In genomic region chr15:63559753-63560152, GRCh38 we compare ENCODE assay signal across 19 cellular contexts. TPM values are rescaled to one million over a fixed set of nuclear protein-coding genes. Genes with fewer than 3 reads are reported as not detected.
A peak's percentile ranks its signal among the peaks of the same experiment; 100 is the strongest.
DNase-seq lines count a peak whose midpoint lies in the region; ATAC-seq and TF ChIP-seq lines count a peak whose summit lies in the region.
"Had no signal": no experiment of that assay in that cellular context is flagged by ENCODE, and none has a peak within 500 bp of the region (broad histone marks: within the 10 kb centered on the region; RNA-seq: fewer than 3 reads in every experiment).

No MANE protein-coding gene starts in this region.

- H3K27me3 ChIP-seq in HUES64 (ENCODE audit: insufficient read depth, low read length) (no peaks in the 10 kb centered on the region), neural progenitor cell (no peaks in the 10 kb centered on the region)

- ATAC-seq in central memory CD8-positive, alpha-beta T cell (replicated peaks; ENCODE audit: extremely low read depth, poor library complexity, severe bottlenecking) = no peak
- no peak for ATAC-seq in GM19035 (IDR thresholded peaks at IDR 0.05; ENCODE audit: unreplicated experiment)
- ATAC-seq in GM18861 (IDR thresholded peaks at IDR 0.05; ENCODE audit: unreplicated experiment) = no peak
- ATAC-seq: CD8-positive, alpha-beta T cell; PC-3 had no signal

- H3K27me3 Mint-ChIP-seq in activated T-cell treated with anti-CD3 and anti-CD28 coated beads, Interleukin-2, amount 50 U/mL, for 24 hours = no peaks in the 10 kb centered on the region
- no peaks in the 10 kb centered on the region for H3K27me3 Mint-ChIP-seq in central memory CD8-positive, alpha-beta T cell
- H3K27me3 Mint-ChIP-seq in neural progenitor cell (ENCODE audit: insufficient read depth, low read depth) = no peaks in the 10 kb centered on the region

- H3K9me3 ChIP-seq in HUES64 (ENCODE audit: insufficient read depth, low read depth, low read length) (no peaks in the 10 kb centered on the region), neural progenitor cell (ENCODE audit: low read depth) (no peaks in the 10 kb centered on the region)

- H3K9ac ChIP-seq in HUES64 (ENCODE audit: low read depth, low read length) (no peak overlapping the region), neural progenitor cell (no peak overlapping the region)

- DNase-seq in activated T-cell treated with anti-CD3 and anti-CD28 coated beads, Interleukin-2, amount 50 U/mL, for 24 hours = no peak
- no peak for DNase-seq in activated T-cell treated with anti-CD3 and anti-CD28 coated beads, Interleukin-2, amount 50 U/mL, for 1 hour
- no peak for DNase-seq in central memory CD8-positive, alpha-beta T cell (ENCODE audit: low spot score in 2 of 2)
- DNase-seq in neural progenitor cell (ENCODE audit: low spot score) (peak; percentile 21), SIG-M5 treated with dmso at 0.1 percent for 504 hours (lab: John Stamatoyannopoulos, UW; ENCODE audit: unreplicated experiment) (no peak)
- DNase-seq: 8988T; CD8-positive, alpha-beta T cell; DMS79 treated with DMSO at 0.1 percent for 48 hours; NCI-H1048; NCI-H1436 treated with DMSO at 0.1 percent for 48 hours; NCI-H2029 treated with DMSO at 0.1 percent for 48 hours; NCI-H748 treated with DMSO at 0.1 percent for 48 hours; PC-3 had no signal

- H3K4me2 ChIP-seq in neural progenitor cell = peak overlapping the region; percentile 16

- H3K9me3 Mint-ChIP-seq in activated T-cell treated with anti-CD3 and anti-CD28 coated beads, Interleukin-2, amount 50 U/mL, for 24 hours = no peaks in the 10 kb centered on the region
- no peaks in the 10 kb centered on the region for H3K9me3 Mint-ChIP-seq in central memory CD8-positive, alpha-beta T cell
- H3K9me3 Mint-ChIP-seq in neural progenitor cell = no peaks in the 10 kb centered on the region
- H3K9me3 Mint-ChIP-seq: CD8-positive, alpha-beta T cell had no signal

- peak overlapping the region; percentile 87 for H3K27ac Mint-ChIP-seq in activated T-cell treated with anti-CD3 and anti-CD28 coated beads, Interleukin-2, amount 50 U/mL, for 24 hours
- H3K27ac Mint-ChIP-seq in central memory CD8-positive, alpha-beta T cell (ENCODE audit: low read depth) = peak overlapping the region; percentile 67
- H3K27ac Mint-ChIP-seq in neural progenitor cell = no peak overlapping the region

- 58% methylated on average over 5 of the region's 5 CpGs for WGBS in HUES64

- H3K4me1 Mint-ChIP-seq in activated T-cell treated with anti-CD3 and anti-CD28 coated beads, Interleukin-2, amount 50 U/mL, for 24 hours (ENCODE audit: low read depth) = peaks cover 55% of the 10 kb centered on the region
- peaks cover 16% of the 10 kb centered on the region for H3K4me1 Mint-ChIP-seq in central memory CD8-positive, alpha-beta T cell
- H3K4me1 Mint-ChIP-seq in neural progenitor cell = peaks cover 6% of the 10 kb centered on the region

- H2AFZ ChIP-seq in neural progenitor cell (replicated peaks) = no peak overlapping the region

- H3K36me3 ChIP-seq in HUES64 (ENCODE audit: insufficient read depth, low read length) (0 out of 2 replicates have a peak, but pooled peaks cover 2% of the 10 kb centered on the region), neural progenitor cell (no peaks in the 10 kb centered on the region)

- H3K36me3 Mint-ChIP-seq in activated T-cell treated with anti-CD3 and anti-CD28 coated beads, Interleukin-2, amount 50 U/mL, for 24 hours (ENCODE audit: low read depth) = peaks cover 92% of the 10 kb centered on the region
- peaks cover 62% of the 10 kb centered on the region for H3K36me3 Mint-ChIP-seq in central memory CD8-positive, alpha-beta T cell (ENCODE audit: insufficient read depth)
- peaks cover 46% of the 10 kb centered on the region for H3K36me3 Mint-ChIP-seq in neural progenitor cell

- peak overlapping the region; percentile 67; the same call in 1 of the 2 replicates for H3K27ac ChIP-seq in HUES64 (ENCODE audit: low read depth, low read length)
- H3K27ac ChIP-seq in neural progenitor cell = no peak overlapping the region
- H3K27ac ChIP-seq: RWPE1 had no signal

- no peak for TF ChIP-seq CTCF in neural progenitor cell (IDR thresholded peaks at IDR 0.05)

- no peak overlapping the region; the same call in 1 of the 2 replicates for H3K4me3 ChIP-seq in HUES64 (ENCODE audit: low read length)
- H3K4me3 ChIP-seq in neural progenitor cell = no peak overlapping the region

- peaks cover 14% of the 10 kb centered on the region for H3F3A ChIP-seq in neural progenitor cell (ENCODE audit: low read depth)

- H3K4me3 Mint-ChIP-seq in activated T-cell treated with anti-CD3 and anti-CD28 coated beads, Interleukin-2, amount 50 U/mL, for 24 hours = no peak overlapping the region
- no peak overlapping the region for H3K4me3 Mint-ChIP-seq in central memory CD8-positive, alpha-beta T cell
- no peak overlapping the region for H3K4me3 Mint-ChIP-seq in neural progenitor cell
- H3K4me3 Mint-ChIP-seq: CD8-positive, alpha-beta T cell had no signal

- no peaks in the 10 kb centered on the region for H4K20me1 ChIP-seq in neural progenitor cell (ENCODE audit: low read depth)

- H3K79me2 ChIP-seq in neural progenitor cell (ENCODE audit: low read depth) = no peaks in the 10 kb centered on the region

- peaks cover 28% of the 10 kb centered on the region for H3K4me1 ChIP-seq in HUES64 (ENCODE audit: insufficient read depth, low read length)
- peaks cover 20% of the 10 kb centered on the region for H3K4me1 ChIP-seq in neural progenitor cell

RNA-seq across cellular contexts. Expression of gene FBXL22, which starts 37.4 kb away (rescaled TPM):
- 0.45 TPM for polyA plus RNA-seq in HUES64 (2013, experiment 1 of 2)
- 0.76 TPM for polyA plus RNA-seq in HUES64 (2013, experiment 2 of 2)
- 0.43 and 0.71 TPM in 2 replicates for total RNA-seq in neural progenitor cell (ENCODE audit: low replicate concordance)
- total RNA-seq: H4, NCI-H460 had no signal

RNA-seq across cellular contexts. Expression of gene USP3, which starts 55.4 kb away (rescaled TPM):
- 23.4 TPM for polyA plus RNA-seq in HUES64 (2013, experiment 1 of 2)
- 33.9 TPM for polyA plus RNA-seq in HUES64 (2013, experiment 2 of 2)
- total RNA-seq in neural progenitor cell (ENCODE audit: low replicate concordance) = 48.8 and 64.2 TPM in 2 replicates
